23 cellular contexts compared by ENCODE assay signal in the genomic region with DNA sequence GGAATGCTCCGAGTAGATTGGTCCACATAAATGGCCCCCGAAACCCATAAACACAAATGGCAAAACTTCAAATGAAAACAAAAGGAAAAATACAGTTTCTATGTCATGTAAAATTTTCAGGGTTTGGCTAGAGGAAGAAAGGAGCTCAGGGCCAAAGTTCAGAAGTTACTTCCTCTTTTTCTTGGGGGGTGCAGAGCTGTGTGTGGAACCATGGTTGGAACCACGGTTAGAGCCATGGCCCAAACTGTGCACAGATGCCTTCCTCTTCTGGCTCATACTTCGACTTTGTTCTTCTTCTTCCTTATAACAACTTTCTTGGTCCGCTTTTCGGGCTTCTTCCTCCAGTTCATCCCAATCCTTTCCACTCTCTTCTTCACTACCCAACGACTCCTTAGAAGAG. TPM values are rescaled to one million over a fixed set of nuclear protein-coding genes. Genes with fewer than 3 reads are reported as not detected.
"Had no signal": no experiment of that assay in that cellular context is flagged by ENCODE, and none has a peak within 500 bp of the region (broad histone marks: within the 10 kb centered on the region; RNA-seq: fewer than 3 reads in every experiment).

No MANE protein-coding gene starts in this region.

- H3K36me3 ChIP-seq: esophagus squamous epithelium, gastrocnemius medialis, neutrophil, pancreas, right atrium auricular region, spleen, vagina had no signal

- H3K4me3 ChIP-seq: esophagus squamous epithelium, gastrocnemius medialis, pancreas, psoas muscle, right atrium auricular region, spleen, testis, vagina had no signal

- ATAC-seq: gastrocnemius medialis, pancreas, psoas muscle had no signal

- DNase-seq: activated CD4-positive, alpha-beta T cell treated with anti-CD3 and anti-CD28 coated beads for 4 hours; activated CD4-positive, alpha-beta T cell treated with anti-CD3 and anti-CD28 coated beads, Interleukin-2, amount 50 U/mL, for 48 hours; activated CD4-positive, CD25-positive, alpha-beta regulatory T cell; activated naive CD4-positive, alpha-beta T cell treated with Interleukin-2 at 50 U/mL for 16 hours; activated naive CD8-positive, alpha-beta T cell treated with anti-CD3 and anti-CD28 coated beads for 36 hours; activated T-cell treated with anti-CD3 and anti-CD28 coated beads, Interleukin-2, amount 50 U/mL, for 48 hours; amygdala; cortex of kidney; endodermal cell; esophagus squamous epithelium; gastrocnemius medialis; hippocampal formation; pancreas; psoas muscle; spleen; stimulated activated CD4-positive, alpha-beta T cell treated with anti-CD3 and anti-CD28 coated beads, Interleukin-4, amount 100 ng/mL, for 1 hour; stimulated activated naive CD4-positive, alpha-beta T cell; testis; trophoblast cell had no signal

- H3K27ac ChIP-seq: esophagus squamous epithelium, gastrocnemius medialis, neutrophil, pancreas, psoas muscle, right atrium auricular region, spleen, testis, vagina had no signal

- H3K9me3 ChIP-seq: gastrocnemius medialis, neutrophil, pancreas, testis, vagina had no signal

- H3K27me3 ChIP-seq: esophagus squamous epithelium, gastrocnemius medialis, neutrophil, pancreas, right atrium auricular region, spleen, testis, vagina had no signal

- H3K4me1 ChIP-seq: esophagus squamous epithelium, gastrocnemius medialis, pancreas, psoas muscle, right atrium auricular region, spleen, testis, vagina had no signal

RNA-seq across cellular contexts. Expression of a gene that starts 51.7 kb away (rescaled TPM):
- total RNA-seq: activated CD8-positive, alpha-beta memory T cell treated with anti-CD3 and anti-CD28 coated beads for 36 hours; activated naive CD8-positive, alpha-beta T cell treated with anti-CD3 and anti-CD28 coated beads for 36 hours had no signal
